Comparison of ENCODE assay signal across 8 cellular contexts in genomic region chr16:79286646-79287423, GRCh38.
DNase-seq lines count a peak whose midpoint lies in the region; ATAC-seq and TF ChIP-seq lines count a peak whose summit lies in the region.

No MANE protein-coding gene starts in this region.

- no peaks in the 10 kb centered on the region for H3K27me3 ChIP-seq in stomach

- no peaks in the 10 kb centered on the region for H3K9me3 ChIP-seq in stomach

- H3K4me1 ChIP-seq in stomach, result peaks cover 6 to 25% (median 17%) of the 10 kb centered on the region in 4 donors

- H3K4me3 ChIP-seq in stomach, result peak overlapping the region; percentile 25 to 34 (median 30)

- TF ChIP-seq POLR2A in stomach (IDR thresholded peaks at IDR 0.05), result no peak

- no peaks in the 10 kb centered on the region for H3K36me3 ChIP-seq in stomach

- H3K27ac Mint-ChIP-seq in activated T-cell treated with anti-CD3 and anti-CD28 coated beads, Interleukin-2, amount 50 U/mL, for 24 hours, result peak overlapping the region; percentile 88

- peak overlapping the region; percentile 50 for H3K4me3 Mint-ChIP-seq in activated T-cell treated with anti-CD3 and anti-CD28 coated beads, Interleukin-2, amount 50 U/mL, for 24 hours

- peak; percentile 92 for ATAC-seq in HG02798 (IDR thresholded peaks at IDR 0.05; ENCODE audit: poor library complexity, unreplicated experiment)

- TF ChIP-seq CTCF in stomach (IDR thresholded peaks at IDR 0.05), result no peak

- intact Hi-C loops in stomach (cut with DNase I; ENCODE audit: low total_unique reads), result no loop called here

- no peak for TF ChIP-seq EP300 in stomach (IDR thresholded peaks at IDR 0.05)

- H3K9me3 Mint-ChIP-seq in activated T-cell treated with anti-CD3 and anti-CD28 coated beads, Interleukin-2, amount 50 U/mL, for 24 hours, result no peaks in the 10 kb centered on the region

- H3K36me3 Mint-ChIP-seq in activated T-cell treated with anti-CD3 and anti-CD28 coated beads, Interleukin-2, amount 50 U/mL, for 24 hours (ENCODE audit: low read depth), result peaks cover 2% of the 10 kb centered on the region

- peaks cover 15% of the 10 kb centered on the region for H3K27me3 Mint-ChIP-seq in activated T-cell treated with anti-CD3 and anti-CD28 coated beads, Interleukin-2, amount 50 U/mL, for 24 hours

- DNase-seq in SKM-1 treated with dmso at 0.1 percent for 144 hours (lab: John Stamatoyannopoulos, UW; ENCODE audit: unreplicated experiment) (peak; percentile 31), SKM-1 (lab: John Stamatoyannopoulos, UW; ENCODE audit: unreplicated experiment) (no peak), NCI-H1694 treated with DMSO at 0.1 percent for 48 hours (lab: John Stamatoyannopoulos, UW) (peak; percentile 85), inferior parietal cortex (ENCODE audit: extremely low spot score) (peak; percentile 36), stomach (peak; percentile 49), EL (no peak)
- DNase-seq in activated T-cell treated with anti-CD3 and anti-CD28 coated beads, Interleukin-2, amount 50 U/mL, for 24 hours, result no peak

- 25 to 33% (median 28%) methylated on average over 22 of the region's 22 CpGs for WGBS in stomach, 5 donors

- H3K27ac ChIP-seq in stomach, result peak overlapping the region; percentile 43 to 59 (median 54)

- H3K4me1 Mint-ChIP-seq in activated T-cell treated with anti-CD3 and anti-CD28 coated beads, Interleukin-2, amount 50 U/mL, for 24 hours (ENCODE audit: low read depth), result peaks cover 56% of the 10 kb centered on the region

Comparison
In these comparisons a context has a peak if more than half of its experiments do, and no peak if none do; other contexts are left out.
1. DNase-seq: peak in SKM-1 treated with dmso at 0.1 percent for 144 hours (single experiment), NCI-H1694 treated with DMSO at 0.1 percent for 48 hours (single experiment), inferior parietal cortex (single experiment) and stomach (single experiment); none in SKM-1 (single experiment), activated T-cell treated with anti-CD3 and anti-CD28 coated beads, Interleukin-2, amount 50 U/mL, for 24 hours (single experiment) and EL (single experiment).